ENCODE assay signal across 9 cellular contexts in genomic region chr6:34246563-34247391, GRCh38. TPM values are rescaled to one million over a fixed set of nuclear protein-coding genes. Genes with fewer than 3 reads are reported as not detected.
DNase-seq lines count a peak whose midpoint lies in the region; ATAC-seq and TF ChIP-seq lines count a peak whose summit lies in the region.
"Had no signal": no experiment of that assay in that cellular context is flagged by ENCODE, and none has a peak within 500 bp of the region (broad histone marks: within the 10 kb centered on the region; RNA-seq: fewer than 3 reads in every experiment).

No MANE protein-coding gene starts in this region.

- WGBS in heart right ventricle, 2 donors: 78 to 80% methylated on average over 8 of the region's 8 CpGs

- H3K4me2 ChIP-seq in fibroblast of lung (ENCODE audit: extremely low read depth, insufficient read depth, low read length): peak overlapping the region; percentile 27

- ATAC-seq in heart right ventricle: no peak
- no peak for ATAC-seq in left ventricle myocardium superior
- no peak for ATAC-seq in HG03342 (IDR thresholded peaks at IDR 0.05; ENCODE audit: unreplicated experiment)
- no peak for ATAC-seq in GM19463 (IDR thresholded peaks at IDR 0.05; ENCODE audit: unreplicated experiment)

- H3K9me3 ChIP-seq in heart right ventricle (no peaks in the 10 kb centered on the region), fibroblast of lung (ENCODE audit: control insufficient read depth, insufficient read depth, low read depth, low read length) (no peaks in the 10 kb centered on the region)
- H3K9me3 ChIP-seq: thyroid gland had no signal

- H4K20me1 ChIP-seq in fibroblast of lung (ENCODE audit: control insufficient read depth, extremely low read depth, insufficient read depth, low read length): no peaks in the 10 kb centered on the region

- H3K27me3 ChIP-seq in heart right ventricle (no peaks in the 10 kb centered on the region), fibroblast of lung (ENCODE audit: control insufficient read depth, insufficient read depth, low read length) (no peaks in the 10 kb centered on the region)
- H3K27me3 ChIP-seq: thyroid gland had no signal

- H3K9ac ChIP-seq in fibroblast of lung (ENCODE audit: insufficient read depth, low read length): no peak overlapping the region

- H3K4me1 ChIP-seq in heart right ventricle: peaks cover 12 to 57% (median 30%) of the 10 kb centered on the region in 9 donors
- H3K4me1 ChIP-seq in fibroblast of lung (ENCODE audit: control insufficient read depth, extremely low read depth, insufficient read depth, low read length): peaks cover 31% of the 10 kb centered on the region

- intact Hi-C loops in heart right ventricle (cut with DNase I): loop anchor here in 9 of 10 donors (5.0 kb wide), 6 partner anchors 44 to 361 kb away; partner anchors contain the start of gene NUDT3 (in 3 of the 9)
- intact Hi-C loops in left ventricle myocardium superior (cut with micrococcal nuclease): no loop called here

- peaks cover 13% of the 10 kb centered on the region for H3K79me2 ChIP-seq in fibroblast of lung (ENCODE audit: control insufficient read depth, insufficient read depth, low read length)

- H3K4me3 ChIP-seq in heart right ventricle (no peak overlapping the region), fibroblast of lung (replicated peaks in 1 of 4; ENCODE audit: control extremely low read depth in 1 of 4, insufficient read depth in 1 of 4, low read depth in 3 of 4, low read length in 4 of 4) (no peak overlapping the region)
- H3K4me3 ChIP-seq: thyroid gland had no signal

- no peak overlapping the region for H2AFZ ChIP-seq in fibroblast of lung (ENCODE audit: low read length)

- TF ChIP-seq CTCF in heart right ventricle (IDR thresholded peaks at IDR 0.05) (peak in 7 of 9 donors; percentile 32 to 58 (median 43)), fibroblast of lung (conservative IDR thresholded peaks at IDR 0.05 in 1 of 2, IDR thresholded peaks at IDR 0.05 in 1 of 2; ENCODE audit: low read depth in 1 of 2, low read length in 2 of 2) (peak; percentile 41 to 51)

- H3K27ac ChIP-seq in heart right ventricle (no peak overlapping the region), fibroblast of lung (ENCODE audit: insufficient read depth, low read length) (peak overlapping the region; percentile 49)

- H3K36me3 ChIP-seq in heart right ventricle (peaks cover 0 to 16% (median 0%) of the 10 kb centered on the region in 9 donors), fibroblast of lung (ENCODE audit: control insufficient read depth, insufficient read depth, low read length) (peaks cover 12% of the 10 kb centered on the region)
- H3K36me3 ChIP-seq: thyroid gland had no signal

- DNase-seq in heart right ventricle: peak in 1 of 2 donors; percentile 51
- DNase-seq in left ventricle myocardium superior: no peak
- DNase-seq in NCI-H2171 (lab: John Stamatoyannopoulos, UW): peak; percentile 83
- peak; percentile 85 for DNase-seq in activated CD8-positive, alpha-beta memory T cell treated with anti-CD3 and anti-CD28 coated beads for 24 hours
- no peak for DNase-seq in fibroblast of lung (ENCODE audit: low read depth in 2 of 2)
- peak; percentile 67 for DNase-seq in stimulated activated CD4-positive, alpha-beta T cell treated with anti-CD3 and anti-CD28 coated beads, Interleukin-4, amount 100 ng/mL, for 1 hour

RNA-seq across cellular contexts. Expression of gene SMIM29, which starts 2.0 kb away (rescaled TPM):
- total RNA-seq in heart right ventricle (10 to 100 TPM; 16.0 to 29.1 (median 24.2) TPM), left ventricle myocardium superior (19.7 TPM), fibroblast of lung (26.5 and 36.3 TPM in 2 replicates)
- polyA plus RNA-seq in heart right ventricle (10 to 100 TPM; 51.5 to 78.2 TPM), fibroblast of lung (16.7 and 34.7 TPM in 2 replicates)
- 31.7 and 65.1 TPM in 2 replicates for polyA plus RNA-seq in fibroblast of lung (2012)
- 20.7 and 58.1 TPM in 2 replicates for polyA minus RNA-seq in fibroblast of lung (ENCODE audit: low replicate concordance)

RNA-seq across cellular contexts. Expression of gene HMGA1, which starts 10.1 kb away (rescaled TPM):
- total RNA-seq in heart right ventricle: 10 to 100 TPM; 33.9 to 54.9 (median 41.3) TPM
- 10 to 100 TPM; 14.2 to 41.0 TPM for polyA plus RNA-seq in heart right ventricle
- total RNA-seq in left ventricle myocardium superior: 51.9 TPM
- 70.6 and 121 TPM in 2 replicates for total RNA-seq in fibroblast of lung
- 29.6 and 213 TPM in 2 replicates for polyA plus RNA-seq in fibroblast of lung
- 195 and 1,020 TPM in 2 replicates for polyA plus RNA-seq in fibroblast of lung (2012)
- polyA minus RNA-seq in fibroblast of lung (ENCODE audit: low replicate concordance): 321 and 1,177 TPM in 2 replicates

Comparison
In these comparisons a context has a peak if more than half of its experiments do, and no peak if none do; other contexts are left out.
1. DNase-seq: peak in NCI-H2171 (single experiment), activated CD8-positive, alpha-beta memory T cell treated with anti-CD3 and anti-CD28 coated beads for 24 hours (single experiment) and stimulated activated CD4-positive, alpha-beta T cell treated with anti-CD3 and anti-CD28 coated beads, Interleukin-4, amount 100 ng/mL, for 1 hour (single experiment); none in left ventricle myocardium superior (single experiment) and fibroblast of lung (0 of 2).